ENCODE assay signal across 24 cellular contexts in the genomic region with DNA sequence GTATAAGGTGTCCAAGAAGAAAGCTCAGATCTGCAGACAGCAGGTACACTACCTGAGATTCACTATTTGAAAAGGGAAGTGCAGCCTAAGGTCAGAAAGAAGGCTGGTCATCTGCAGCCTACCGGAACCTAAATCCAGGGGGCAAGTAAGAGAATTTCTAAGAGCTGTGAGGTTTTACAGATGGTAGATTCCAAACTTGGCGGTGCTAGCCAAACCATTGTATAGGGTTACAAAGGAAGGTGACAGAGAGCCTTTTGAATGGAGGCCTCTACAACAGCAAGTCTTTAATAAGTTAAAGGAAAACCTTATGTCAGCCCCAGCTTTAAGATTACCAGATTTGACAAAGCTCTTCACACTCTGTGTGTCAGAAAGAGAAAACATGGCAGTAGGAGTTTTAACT.
"Had no signal": no experiment of that assay in that cellular context is flagged by ENCODE, and none has a peak within 500 bp of the region (broad histone marks: within the 10 kb centered on the region; RNA-seq: fewer than 3 reads in every experiment).

No MANE protein-coding gene starts in this region.

- H3K4me1 Mint-ChIP-seq: endodermal cell, immature natural killer cell had no signal

- H3K27me3 ChIP-seq: colonic mucosa, esophagus squamous epithelium, gastrocnemius medialis, heart left ventricle, hepatocyte, left lung had no signal

- H3K9me3 Mint-ChIP-seq: dendritic cell treated with granulocyte-macrophage colony-stimulating factor and Interleukin-4, amounts not matched to agents 40 ng/mL and 50 ng/mL, for 4 days; endodermal cell had no signal

- H3K27ac Mint-ChIP-seq: dendritic cell treated with granulocyte-macrophage colony-stimulating factor and Interleukin-4, amounts not matched to agents 40 ng/mL and 50 ng/mL, for 4 days; effector memory CD8-positive, alpha-beta T cell; endodermal cell; immature natural killer cell had no signal

- FAIRE-seq: endometrium, kidney had no signal

- DNase-seq: colonic mucosa; cortex of kidney; effector CD8-positive, alpha-beta T cell; effector memory CD8-positive, alpha-beta T cell; endodermal cell; erythroblast; esophagus squamous epithelium; foreskin fibroblast; foreskin melanocyte; gastrocnemius medialis; heart left ventricle; hypothalamus; immature natural killer cell; islet precursor cell; kidney; left cardiac atrium; left lung; left ventricle myocardium superior; lower lobe of right lung; mesendoderm; midbrain had no signal

- H3K4me3 ChIP-seq: colonic mucosa, esophagus squamous epithelium, gastrocnemius medialis, heart left ventricle, hepatocyte, left lung, lower lobe of right lung had no signal

- H3K36me3 ChIP-seq: colonic mucosa, esophagus squamous epithelium, gastrocnemius medialis, heart left ventricle, left lung, lower lobe of right lung had no signal

- H3K9me3 ChIP-seq: colonic mucosa, esophagus squamous epithelium, gastrocnemius medialis, heart left ventricle, left lung, lower lobe of right lung had no signal

- H3K4me1 ChIP-seq: colonic mucosa, esophagus squamous epithelium, gastrocnemius medialis, heart left ventricle, left lung, lower lobe of right lung had no signal

- H3K36me3 Mint-ChIP-seq: immature natural killer cell had no signal

- H3K27me3 Mint-ChIP-seq: dendritic cell treated with granulocyte-macrophage colony-stimulating factor and Interleukin-4, amounts not matched to agents 40 ng/mL and 50 ng/mL, for 4 days; effector memory CD8-positive, alpha-beta T cell had no signal

- H3K4me3 Mint-ChIP-seq: dendritic cell treated with granulocyte-macrophage colony-stimulating factor and Interleukin-4, amounts not matched to agents 40 ng/mL and 50 ng/mL, for 4 days; effector memory CD8-positive, alpha-beta T cell; endodermal cell; immature natural killer cell had no signal
